ENCODE assay signal across 37 cellular contexts in genomic region chr4:31053451-31053850, GRCh38.
"Had no signal": no experiment of that assay in that cellular context is flagged by ENCODE, and none has a peak within 500 bp of the region (broad histone marks: within the 10 kb centered on the region; RNA-seq: fewer than 3 reads in every experiment).

No MANE protein-coding gene starts in this region.

- ATAC-seq: activated CD4-positive, alpha-beta T cell treated with anti-CD3 and anti-CD28 coated beads for 36 hours; activated CD4-positive, CD25-positive, alpha-beta regulatory T cell treated with anti-CD3 and anti-CD28 coated beads, Interleukin-2, amount 50 U/mL, for 24 hours; activated CD8-positive, alpha-beta memory T cell treated with anti-CD3 and anti-CD28 coated beads, Interleukin-2, amount 10 ng/mL, durations not matched to agents 7 days and 5 days; activated CD8-positive, alpha-beta T cell treated with anti-CD3 and anti-CD28 coated beads, Interleukin-2, amount 10 ng/mL, durations not matched to agents 7 days and 5 days; activated naive CD4-positive, alpha-beta T cell treated with anti-CD3 and anti-CD28 coated beads, Interleukin-2, amount 50 U/mL, for 72 hours; activated T-helper 17 cell treated with anti-CD3 and anti-CD28 coated beads, Interleukin-2, amount 50 U/mL, for 72 hours; body of pancreas; WTC11 had no signal

- DNase-seq: activated CD4-positive, alpha-beta memory T cell treated with anti-CD3 and anti-CD28 coated beads, Interleukin-2, amount 10 ng/mL, durations not matched to agents 7 days and 5 days; activated CD4-positive, alpha-beta T cell treated with anti-CD3 and anti-CD28 coated beads for 1 hour; activated CD4-positive, alpha-beta T cell treated with anti-CD3 and anti-CD28 coated beads for 36 hours; activated CD4-positive, alpha-beta T cell treated with anti-CD3 and anti-CD28 coated beads for 48 hours; activated CD4-positive, alpha-beta T cell treated with anti-CD3 and anti-CD28 coated beads, Interleukin-2, amount 10 ng/mL, durations not matched to agents 7 days and 5 days; activated CD4-positive, alpha-beta T cell treated with anti-CD3 and anti-CD28 coated beads, Interleukin-2, amount 50 U/mL, for 48 hours; activated CD4-positive, CD25-positive, alpha-beta regulatory T cell; activated CD8-positive, alpha-beta memory T cell treated with anti-CD3 and anti-CD28 coated beads for 24 hours; activated CD8-positive, alpha-beta memory T cell treated with anti-CD3 and anti-CD28 coated beads, Interleukin-2, amount 10 ng/mL, durations not matched to agents 7 days and 5 days; activated CD8-positive, alpha-beta memory T cell treated with anti-CD3 and anti-CD28 coated beads, Interleukin-2, amount 50 U/mL, for 48 hours; activated CD8-positive, alpha-beta T cell treated with anti-CD3 and anti-CD28 coated beads, Interleukin-2, amount 10 ng/mL, durations not matched to agents 7 days and 5 days; activated effector memory CD4-positive, alpha-beta T cell treated with anti-CD3 and anti-CD28 coated beads, Interleukin-2, amount 50 U/mL, for 16 hours; activated gamma-delta T cell treated with Interleukin-2 at 50 U/mL for 16 hours; activated naive CD4-positive, alpha-beta T cell; activated naive CD4-positive, alpha-beta T cell treated with anti-CD3 and anti-CD28 coated beads for 36 hours; activated naive CD4-positive, alpha-beta T cell treated with anti-CD3 and anti-CD28 coated beads, Interleukin-2, amount 50 U/mL, for 16 hours; activated naive CD8-positive, alpha-beta T cell treated with anti-CD3 and anti-CD28 coated beads for 36 hours; activated T-cell treated with anti-CD3 and anti-CD28 coated beads, Interleukin-2, amount 50 U/mL, for 24 hours; activated T-cell treated with anti-CD3 and anti-CD28 coated beads, Interleukin-2, amount 50 U/mL, for 48 hours; adrenal gland; amniotic stem cell; aorta; body of pancreas; caudate nucleus; cerebellar nuclear complex; T-helper 1 cell; T-helper 2 cell; T-helper 9 cell; WERI-Rb-1 had no signal

- H3K9me3 ChIP-seq: adrenal gland, body of pancreas had no signal

- H3K36me3 ChIP-seq: adrenal gland, cardiac muscle cell, WERI-Rb-1 had no signal

- H3K27ac Mint-ChIP-seq: activated CD4-positive, alpha-beta memory T cell treated with anti-CD3 and anti-CD28 coated beads, Interleukin-2, amount 10 ng/mL, durations not matched to agents 7 days and 5 days; activated CD4-positive, alpha-beta T cell treated with anti-CD3 and anti-CD28 coated beads for 36 hours; activated CD4-positive, alpha-beta T cell treated with anti-CD3 and anti-CD28 coated beads, Interleukin-2, amount 10 ng/mL, durations not matched to agents 7 days and 5 days; activated CD8-positive, alpha-beta memory T cell treated with anti-CD3 and anti-CD28 coated beads, Interleukin-2, amount 10 ng/mL, durations not matched to agents 7 days and 5 days; activated CD8-positive, alpha-beta T cell treated with anti-CD3 and anti-CD28 coated beads, Interleukin-2, amount 10 ng/mL, durations not matched to agents 7 days and 5 days; activated naive CD4-positive, alpha-beta T cell treated with anti-CD3 and anti-CD28 coated beads for 36 hours; activated naive CD4-positive, alpha-beta T cell treated with anti-CD3 and anti-CD28 coated beads, Interleukin-2, amount 50 U/mL, for 72 hours; activated naive CD8-positive, alpha-beta T cell treated with anti-CD3 and anti-CD28 coated beads for 36 hours; activated T-cell treated with anti-CD3 and anti-CD28 coated beads, Interleukin-2, amount 50 U/mL, for 24 hours; activated T-helper 17 cell treated with anti-CD3 and anti-CD28 coated beads, Interleukin-2, amount 50 U/mL, for 72 hours; T-helper 1 cell treated with Interleukin-12 subunit alpha and Interleukin-12 subunit beta and Interleukin-4 antibody, amounts not matched to agents 30 μg/mL and 1 μg/mL, for 36 hours; T-helper 2 cell treated with Interferon-gamma antibody and Interleukin-4, amounts not matched to agents 5 μg/mL and 100 μg/mL, for 36 hours; WTC11 had no signal

- H3K27ac ChIP-seq: adrenal gland, body of pancreas, cardiac muscle cell, WERI-Rb-1 had no signal

- H3K4me1 Mint-ChIP-seq: activated CD4-positive, alpha-beta memory T cell treated with anti-CD3 and anti-CD28 coated beads, Interleukin-2, amount 10 ng/mL, durations not matched to agents 7 days and 5 days; activated CD4-positive, alpha-beta T cell treated with anti-CD3 and anti-CD28 coated beads for 36 hours; activated CD4-positive, alpha-beta T cell treated with anti-CD3 and anti-CD28 coated beads, Interleukin-2, amount 10 ng/mL, durations not matched to agents 7 days and 5 days; activated CD8-positive, alpha-beta memory T cell treated with anti-CD3 and anti-CD28 coated beads, Interleukin-2, amount 10 ng/mL, durations not matched to agents 7 days and 5 days; activated naive CD8-positive, alpha-beta T cell treated with anti-CD3 and anti-CD28 coated beads for 36 hours; activated T-helper 17 cell treated with anti-CD3 and anti-CD28 coated beads, Interleukin-2, amount 50 U/mL, for 72 hours; central memory CD8-positive, alpha-beta T cell; WTC11 had no signal

- H3K9me3 Mint-ChIP-seq: activated CD4-positive, alpha-beta T cell treated with anti-CD3 and anti-CD28 coated beads, Interleukin-2, amount 10 ng/mL, durations not matched to agents 7 days and 5 days; activated T-cell treated with anti-CD3 and anti-CD28 coated beads, Interleukin-2, amount 50 U/mL, for 24 hours; T-helper 1 cell treated with Interleukin-12 subunit alpha and Interleukin-12 subunit beta and Interleukin-4 antibody, amounts not matched to agents 30 μg/mL and 1 μg/mL, for 36 hours; WTC11 had no signal

- H3K4me1 ChIP-seq: adrenal gland, body of pancreas had no signal

- H3K27me3 ChIP-seq: adrenal gland, body of pancreas, cardiac muscle cell had no signal

- H3K4me3 Mint-ChIP-seq: activated CD4-positive, alpha-beta memory T cell treated with anti-CD3 and anti-CD28 coated beads, Interleukin-2, amount 10 ng/mL, durations not matched to agents 7 days and 5 days; activated CD4-positive, alpha-beta T cell treated with anti-CD3 and anti-CD28 coated beads for 36 hours; activated CD4-positive, alpha-beta T cell treated with anti-CD3 and anti-CD28 coated beads, Interleukin-2, amount 10 ng/mL, durations not matched to agents 7 days and 5 days; activated CD8-positive, alpha-beta memory T cell treated with anti-CD3 and anti-CD28 coated beads, Interleukin-2, amount 10 ng/mL, durations not matched to agents 7 days and 5 days; activated CD8-positive, alpha-beta T cell treated with anti-CD3 and anti-CD28 coated beads, Interleukin-2, amount 10 ng/mL, durations not matched to agents 7 days and 5 days; activated naive CD4-positive, alpha-beta T cell treated with anti-CD3 and anti-CD28 coated beads for 36 hours; activated naive CD8-positive, alpha-beta T cell treated with anti-CD3 and anti-CD28 coated beads for 36 hours; activated T-cell treated with anti-CD3 and anti-CD28 coated beads, Interleukin-2, amount 50 U/mL, for 24 hours; activated T-helper 17 cell treated with anti-CD3 and anti-CD28 coated beads, Interleukin-2, amount 50 U/mL, for 72 hours; central memory CD8-positive, alpha-beta T cell; T-helper 1 cell treated with Interleukin-12 subunit alpha and Interleukin-12 subunit beta and Interleukin-4 antibody, amounts not matched to agents 30 μg/mL and 1 μg/mL, for 36 hours; T-helper 2 cell treated with Interferon-gamma antibody and Interleukin-4, amounts not matched to agents 5 μg/mL and 100 μg/mL, for 36 hours; WTC11 had no signal

- H3K4me3 ChIP-seq: adrenal gland, body of pancreas, cardiac muscle cell had no signal

- H3K27me3 Mint-ChIP-seq: activated CD4-positive, alpha-beta memory T cell treated with anti-CD3 and anti-CD28 coated beads, Interleukin-2, amount 10 ng/mL, durations not matched to agents 7 days and 5 days; activated CD4-positive, alpha-beta T cell treated with anti-CD3 and anti-CD28 coated beads for 36 hours; activated CD4-positive, alpha-beta T cell treated with anti-CD3 and anti-CD28 coated beads, Interleukin-2, amount 10 ng/mL, durations not matched to agents 7 days and 5 days; activated CD8-positive, alpha-beta memory T cell treated with anti-CD3 and anti-CD28 coated beads, Interleukin-2, amount 10 ng/mL, durations not matched to agents 7 days and 5 days; activated naive CD8-positive, alpha-beta T cell treated with anti-CD3 and anti-CD28 coated beads for 36 hours; activated T-cell treated with anti-CD3 and anti-CD28 coated beads, Interleukin-2, amount 50 U/mL, for 24 hours; activated T-helper 17 cell treated with anti-CD3 and anti-CD28 coated beads, Interleukin-2, amount 50 U/mL, for 72 hours; central memory CD8-positive, alpha-beta T cell had no signal

- H3K36me3 Mint-ChIP-seq: activated CD8-positive, alpha-beta memory T cell treated with anti-CD3 and anti-CD28 coated beads, Interleukin-2, amount 10 ng/mL, durations not matched to agents 7 days and 5 days; activated naive CD4-positive, alpha-beta T cell treated with anti-CD3 and anti-CD28 coated beads, Interleukin-2, amount 50 U/mL, for 72 hours; activated naive CD8-positive, alpha-beta T cell treated with anti-CD3 and anti-CD28 coated beads for 36 hours; WTC11 had no signal
